ENCODE assay signal across 2 cellular contexts in genomic region chr7:47507514-47507913, GRCh38.
TF ChIP-seq lines count a peak whose summit lies in the region.

No MANE protein-coding gene starts in this region.

TF ChIP-seq in IMR-90, 13 proteins besides CTCF, POLR2A, EP300 and RAD21:
- no peak for TF ChIP-seq MXI1 (IDR thresholded peaks at IDR 0.05; ENCODE audit: borderline replicate concordance, low read depth, low read length)
- no peak for TF ChIP-seq MAFK (IDR thresholded peaks at IDR 0.05; ENCODE audit: low read depth, low read length)
- no peak for TF ChIP-seq CEBPB (IDR thresholded peaks at IDR 0.05; ENCODE audit: low read depth, low read length)
- TF ChIP-seq RFX5 (IDR thresholded peaks at IDR 0.05; ENCODE audit: low read depth, low read length) = no peak
- TF ChIP-seq RCOR1 (IDR thresholded peaks at IDR 0.05; ENCODE audit: insufficient replicate concordance, low read length) = no peak
- TF ChIP-seq NFE2L2 (IDR thresholded peaks at IDR 0.05; ENCODE audit: low read depth, low read length) = no peak
- TF ChIP-seq MAZ (IDR thresholded peaks at IDR 0.05; ENCODE audit: borderline replicate concordance, low read depth, low read length) = no peak
- no peak for TF ChIP-seq CHD1 (IDR thresholded peaks at IDR 0.05; ENCODE audit: low read depth, low read length)
- TF ChIP-seq USF2 (IDR thresholded peaks at IDR 0.05; ENCODE audit: low read depth, low read length) = no peak
- no peak for TF ChIP-seq BHLHE40 (IDR thresholded peaks at IDR 0.05; ENCODE audit: low read depth, low read length)
- TF ChIP-seq ELK1 (IDR thresholded peaks at IDR 0.05; ENCODE audit: borderline replicate concordance, low read depth, low read length) = no peak
- no peak for TF ChIP-seq FOS (IDR thresholded peaks at IDR 0.05; ENCODE audit: low read depth, low read length)
- no peak for TF ChIP-seq SMC3 (IDR thresholded peaks at IDR 0.05; ENCODE audit: low read depth, low read length)

TF ChIP-seq in GM23338, 12 proteins besides CTCF, POLR2A, EP300 and RAD21:
- TF ChIP-seq, protein P1, sequence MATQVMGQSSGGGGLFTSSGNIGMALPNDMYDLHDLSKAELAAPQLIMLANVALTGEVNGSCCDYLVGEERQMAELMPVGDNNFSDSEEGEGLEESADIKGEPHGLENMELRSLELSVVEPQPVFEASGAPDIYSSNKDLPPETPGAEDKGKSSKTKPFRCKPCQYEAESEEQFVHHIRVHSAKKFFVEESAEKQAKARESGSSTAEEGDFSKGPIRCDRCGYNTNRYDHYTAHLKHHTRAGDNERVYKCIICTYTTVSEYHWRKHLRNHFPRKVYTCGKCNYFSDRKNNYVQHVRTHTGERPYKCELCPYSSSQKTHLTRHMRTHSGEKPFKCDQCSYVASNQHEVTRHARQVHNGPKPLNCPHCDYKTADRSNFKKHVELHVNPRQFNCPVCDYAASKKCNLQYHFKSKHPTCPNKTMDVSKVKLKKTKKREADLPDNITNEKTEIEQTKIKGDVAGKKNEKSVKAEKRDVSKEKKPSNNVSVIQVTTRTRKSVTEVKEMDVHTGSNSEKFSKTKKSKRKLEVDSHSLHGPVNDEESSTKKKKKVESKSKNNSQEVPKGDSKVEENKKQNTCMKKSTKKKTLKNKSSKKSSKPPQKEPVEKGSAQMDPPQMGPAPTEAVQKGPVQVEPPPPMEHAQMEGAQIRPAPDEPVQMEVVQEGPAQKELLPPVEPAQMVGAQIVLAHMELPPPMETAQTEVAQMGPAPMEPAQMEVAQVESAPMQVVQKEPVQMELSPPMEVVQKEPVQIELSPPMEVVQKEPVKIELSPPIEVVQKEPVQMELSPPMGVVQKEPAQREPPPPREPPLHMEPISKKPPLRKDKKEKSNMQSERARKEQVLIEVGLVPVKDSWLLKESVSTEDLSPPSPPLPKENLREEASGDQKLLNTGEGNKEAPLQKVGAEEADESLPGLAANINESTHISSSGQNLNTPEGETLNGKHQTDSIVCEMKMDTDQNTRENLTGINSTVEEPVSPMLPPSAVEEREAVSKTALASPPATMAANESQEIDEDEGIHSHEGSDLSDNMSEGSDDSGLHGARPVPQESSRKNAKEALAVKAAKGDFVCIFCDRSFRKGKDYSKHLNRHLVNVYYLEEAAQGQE (IDR thresholded peaks at IDR 0.05; ENCODE audit: unreplicated experiment) = no peak
- TF ChIP-seq ZNF114 (CRISPR knock-in tag; IDR thresholded peaks at IDR 0.05) = no peak
- TF ChIP-seq ZNF331 (CRISPR knock-in tag; IDR thresholded peaks at IDR 0.05; ENCODE audit: low read depth) = no peak
- TF ChIP-seq CREB1 (CRISPR knock-in tag; IDR thresholded peaks at IDR 0.05; ENCODE audit: low read depth) = no peak
- no peak for TF ChIP-seq EZH2 (IDR thresholded peaks at IDR 0.05; ENCODE audit: low read depth, unreplicated experiment)
- TF ChIP-seq NANOG (IDR thresholded peaks at IDR 0.05; ENCODE audit: borderline replicate concordance) = no peak
- TF ChIP-seq JUNB (IDR thresholded peaks at IDR 0.05; ENCODE audit: unreplicated experiment) = no peak
- TF ChIP-seq EZH2phosphoT487 (IDR thresholded peaks at IDR 0.05; ENCODE audit: unreplicated experiment) = no peak
- no peak for TF ChIP-seq STAT1 (IDR thresholded peaks at IDR 0.05; ENCODE audit: unreplicated experiment)
- TF ChIP-seq, protein P2, sequence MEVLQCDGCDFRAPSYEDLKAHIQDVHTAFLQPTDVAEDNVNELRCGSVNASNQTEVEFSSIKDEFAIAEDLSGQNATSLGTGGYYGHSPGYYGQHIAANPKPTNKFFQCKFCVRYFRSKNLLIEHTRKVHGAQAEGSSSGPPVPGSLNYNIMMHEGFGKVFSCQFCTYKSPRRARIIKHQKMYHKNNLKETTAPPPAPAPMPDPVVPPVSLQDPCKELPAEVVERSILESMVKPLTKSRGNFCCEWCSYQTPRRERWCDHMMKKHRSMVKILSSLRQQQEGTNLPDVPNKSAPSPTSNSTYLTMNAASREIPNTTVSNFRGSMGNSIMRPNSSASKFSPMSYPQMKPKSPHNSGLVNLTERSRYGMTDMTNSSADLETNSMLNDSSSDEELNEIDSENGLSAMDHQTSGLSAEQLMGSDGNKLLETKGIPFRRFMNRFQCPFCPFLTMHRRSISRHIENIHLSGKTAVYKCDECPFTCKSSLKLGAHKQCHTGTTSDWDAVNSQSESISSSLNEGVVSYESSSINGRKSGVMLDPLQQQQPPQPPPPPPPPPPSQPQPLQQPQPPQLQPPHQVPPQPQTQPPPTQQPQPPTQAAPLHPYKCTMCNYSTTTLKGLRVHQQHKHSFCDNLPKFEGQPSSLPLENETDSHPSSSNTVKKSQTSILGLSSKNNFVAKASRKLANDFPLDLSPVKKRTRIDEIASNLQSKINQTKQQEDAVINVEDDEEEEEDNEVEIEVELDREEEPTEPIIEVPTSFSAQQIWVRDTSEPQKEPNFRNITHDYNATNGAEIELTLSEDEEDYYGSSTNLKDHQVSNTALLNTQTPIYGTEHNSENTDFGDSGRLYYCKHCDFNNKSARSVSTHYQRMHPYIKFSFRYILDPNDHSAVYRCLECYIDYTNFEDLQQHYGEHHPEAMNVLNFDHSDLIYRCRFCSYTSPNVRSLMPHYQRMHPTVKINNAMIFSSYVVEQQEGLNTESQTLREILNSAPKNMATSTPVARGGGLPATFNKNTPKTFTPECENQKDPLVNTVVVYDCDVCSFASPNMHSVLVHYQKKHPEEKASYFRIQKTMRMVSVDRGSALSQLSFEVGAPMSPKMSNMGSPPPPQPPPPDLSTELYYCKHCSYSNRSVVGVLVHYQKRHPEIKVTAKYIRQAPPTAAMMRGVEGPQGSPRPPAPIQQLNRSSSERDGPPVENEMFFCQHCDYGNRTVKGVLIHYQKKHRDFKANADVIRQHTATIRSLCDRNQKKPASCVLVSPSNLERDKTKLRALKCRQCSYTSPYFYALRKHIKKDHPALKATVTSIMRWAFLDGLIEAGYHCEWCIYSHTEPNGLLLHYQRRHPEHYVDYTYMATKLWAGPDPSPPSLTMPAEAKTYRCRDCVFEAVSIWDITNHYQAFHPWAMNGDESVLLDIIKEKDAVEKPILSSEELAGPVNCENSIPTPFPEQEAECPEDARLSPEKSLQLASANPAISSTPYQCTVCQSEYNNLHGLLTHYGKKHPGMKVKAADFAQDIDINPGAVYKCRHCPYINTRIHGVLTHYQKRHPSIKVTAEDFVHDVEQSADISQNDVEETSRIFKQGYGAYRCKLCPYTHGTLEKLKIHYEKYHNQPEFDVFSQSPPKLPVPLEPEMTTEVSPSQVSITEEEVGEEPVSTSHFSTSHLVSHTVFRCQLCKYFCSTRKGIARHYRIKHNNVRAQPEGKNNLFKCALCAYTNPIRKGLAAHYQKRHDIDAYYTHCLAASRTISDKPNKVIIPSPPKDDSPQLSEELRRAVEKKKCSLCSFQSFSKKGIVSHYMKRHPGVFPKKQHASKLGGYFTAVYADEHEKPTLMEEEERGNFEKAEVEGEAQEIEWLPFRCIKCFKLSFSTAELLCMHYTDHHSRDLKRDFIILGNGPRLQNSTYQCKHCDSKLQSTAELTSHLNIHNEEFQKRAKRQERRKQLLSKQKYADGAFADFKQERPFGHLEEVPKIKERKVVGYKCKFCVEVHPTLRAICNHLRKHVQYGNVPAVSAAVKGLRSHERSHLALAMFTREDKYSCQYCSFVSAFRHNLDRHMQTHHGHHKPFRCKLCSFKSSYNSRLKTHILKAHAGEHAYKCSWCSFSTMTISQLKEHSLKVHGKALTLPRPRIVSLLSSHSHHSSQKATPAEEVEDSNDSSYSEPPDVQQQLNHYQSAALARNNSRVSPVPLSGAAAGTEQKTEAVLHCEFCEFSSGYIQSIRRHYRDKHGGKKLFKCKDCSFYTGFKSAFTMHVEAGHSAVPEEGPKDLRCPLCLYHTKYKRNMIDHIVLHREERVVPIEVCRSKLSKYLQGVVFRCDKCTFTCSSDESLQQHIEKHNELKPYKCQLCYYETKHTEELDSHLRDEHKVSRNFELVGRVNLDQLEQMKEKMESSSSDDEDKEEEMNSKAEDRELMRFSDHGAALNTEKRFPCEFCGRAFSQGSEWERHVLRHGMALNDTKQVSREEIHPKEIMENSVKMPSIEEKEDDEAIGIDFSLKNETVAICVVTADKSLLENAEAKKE (CRISPR knock-in tag; IDR thresholded peaks at IDR 0.05) = no peak
- TF ChIP-seq POLR2AphosphoS5 (IDR thresholded peaks at IDR 0.05; ENCODE audit: low read depth) = no peak
- TF ChIP-seq, protein P3, sequence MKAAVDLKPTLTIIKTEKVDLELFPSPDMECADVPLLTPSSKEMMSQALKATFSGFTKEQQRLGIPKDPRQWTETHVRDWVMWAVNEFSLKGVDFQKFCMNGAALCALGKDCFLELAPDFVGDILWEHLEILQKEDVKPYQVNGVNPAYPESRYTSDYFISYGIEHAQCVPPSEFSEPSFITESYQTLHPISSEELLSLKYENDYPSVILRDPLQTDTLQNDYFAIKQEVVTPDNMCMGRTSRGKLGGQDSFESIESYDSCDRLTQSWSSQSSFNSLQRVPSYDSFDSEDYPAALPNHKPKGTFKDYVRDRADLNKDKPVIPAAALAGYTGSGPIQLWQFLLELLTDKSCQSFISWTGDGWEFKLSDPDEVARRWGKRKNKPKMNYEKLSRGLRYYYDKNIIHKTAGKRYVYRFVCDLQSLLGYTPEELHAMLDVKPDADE (IDR thresholded peaks at IDR 0.05) = no peak
